ENCODE assay signal across 8 cellular contexts in genomic region chr20:45470939-45471338, GRCh38. TPM values are rescaled to one million over a fixed set of nuclear protein-coding genes. Genes with fewer than 3 reads are reported as not detected.
DNase-seq lines count a peak whose midpoint lies in the region; ATAC-seq and TF ChIP-seq lines count a peak whose summit lies in the region.

No MANE protein-coding gene starts in this region.

- H4K5ac ChIP-seq in H9 (ENCODE audit: insufficient read length, low read depth, low read length) = no peak overlapping the region

- no peaks in the 10 kb centered on the region for H3K79me1 ChIP-seq in H9 (ENCODE audit: insufficient read depth, low read depth, low read length, poor library complexity, severe bottlenecking)

- peaks cover 5 to 17% (median 6%) of the 10 kb centered on the region in 3 experiments for H3K36me3 Mint-ChIP-seq in H9 (ENCODE audit: insufficient read depth in 1 of 3, low read depth in 3 of 3)
- H3K36me3 Mint-ChIP-seq in activated naive CD8-positive, alpha-beta T cell treated with anti-CD3 and anti-CD28 coated beads for 36 hours = no peaks in the 10 kb centered on the region

- DNase-seq in COLO668 (lab: John Stamatoyannopoulos, UW; ENCODE audit: unreplicated experiment) (peak; percentile 47), H9 (no peak), kidney epithelial cell (ENCODE audit: low read depth) (no peak), superior temporal gyrus (ENCODE audit: extremely low spot score) (peak; percentile 46), kidney glomerular epithelial cell (lab: John Stamatoyannopoulos, UW) (no peak)
- DNase-seq in activated naive CD8-positive, alpha-beta T cell treated with anti-CD3 and anti-CD28 coated beads for 36 hours = no peak
- no peak for DNase-seq in stimulated activated CD4-positive, alpha-beta T cell treated with anti-CD3 and anti-CD28 coated beads, Interleukin-12 subunit alpha, Interleukin-12 subunit beta, amount 100 ng/mL, for 4 hours

- H3K9me3 Mint-ChIP-seq in H9 = peaks cover 0 to 2% of the 10 kb centered on the region in 2 experiments; a peak in 1 of 5 replicates
- peaks cover 1% of the 10 kb centered on the region for H3K9me3 Mint-ChIP-seq in activated naive CD8-positive, alpha-beta T cell treated with anti-CD3 and anti-CD28 coated beads for 36 hours

- H3K56ac ChIP-seq in H9 (ENCODE audit: insufficient read length, low read depth, low read length) = no peak overlapping the region

- peaks cover 23% of the 10 kb centered on the region for H3K27me3 Mint-ChIP-seq in H9 (ENCODE audit: low read depth)
- H3K27me3 Mint-ChIP-seq in activated naive CD8-positive, alpha-beta T cell treated with anti-CD3 and anti-CD28 coated beads for 36 hours = peaks cover 41% of the 10 kb centered on the region

- no peak overlapping the region for H3K27ac ChIP-seq in H9 (ENCODE audit: insufficient read length, low read depth, low read length)

- H4K91ac ChIP-seq in H9 (ENCODE audit: insufficient read length, low read depth, low read length) = no peak overlapping the region

- H3T11ph ChIP-seq in H9 (ENCODE audit: low read length) = no peak overlapping the region

- H3K4me2 ChIP-seq in H9 (ENCODE audit: insufficient read depth, insufficient read length, low read length) = peak overlapping the region; percentile 58

- peaks cover 25 to 32% of the 10 kb centered on the region in 2 experiments for H3K4me1 Mint-ChIP-seq in H9
- H3K4me1 Mint-ChIP-seq in activated naive CD8-positive, alpha-beta T cell treated with anti-CD3 and anti-CD28 coated beads for 36 hours = peaks cover 3% of the 10 kb centered on the region

- TF ChIP-seq CTCF in H9 (conservative IDR thresholded peaks at IDR 0.05) (peak; percentile 35; the same call in 2 of the 3 replicates), kidney epithelial cell (IDR thresholded peaks at IDR 0.05; ENCODE audit: insufficient read depth, low read length, poor library complexity, severe bottlenecking) (no peak)

- no peak overlapping the region for H2AK5ac ChIP-seq in H9 (ENCODE audit: insufficient read length, low read length)

- H3K18ac ChIP-seq in H9 (ENCODE audit: insufficient read length, low read depth, low read length) = peak overlapping the region; percentile 62

- peak overlapping the region; percentile 27 for H2BK120ac ChIP-seq in H9 (ENCODE audit: low read depth, low read length, poor library complexity, severe bottlenecking)

- H3K27me3 ChIP-seq in H9 (ENCODE audit: insufficient read depth, low read length) (no peaks in the 10 kb centered on the region), kidney epithelial cell (ENCODE audit: control insufficient read depth, insufficient read depth, low read length) (peaks cover 14% of the 10 kb centered on the region)

- no peaks in the 10 kb centered on the region for H4K20me1 ChIP-seq in H9 (ENCODE audit: control insufficient read depth, insufficient read depth, insufficient read length)

- H3K4me3 ChIP-seq in kidney epithelial cell (ENCODE audit: low read depth, low read length) = peak overlapping the region; percentile 41

- no peak overlapping the region for H3K23ac ChIP-seq in H9 (ENCODE audit: insufficient read length, low read depth, low read length)

- no peak overlapping the region; the same call in 1 of the 2 replicates for H3K4ac ChIP-seq in H9 (ENCODE audit: low read depth, low read length)

- H2BK20ac ChIP-seq in H9 (ENCODE audit: low read depth, low read length, poor library complexity, severe bottlenecking) = no peak overlapping the region

- no peaks in the 10 kb centered on the region for H3K4me1 ChIP-seq in H9 (ENCODE audit: insufficient read depth, low read length)

- H2BK5ac ChIP-seq in H9 (ENCODE audit: insufficient read length, low read length) = no peak overlapping the region

- no peaks in the 10 kb centered on the region for H3K36me3 ChIP-seq in kidney epithelial cell (ENCODE audit: control insufficient read depth, insufficient read depth, low read length)

- no CpG with 5 or more reads among the region's 10 CpGs for WGBS in H9 (ENCODE audit: extremely low coverage, insufficient read length, low lambda C conversion rate)

- no peak overlapping the region for H2AFZ ChIP-seq in H9 (ENCODE audit: low read length)

- H2BK12ac ChIP-seq in H9 (ENCODE audit: insufficient read length, low read depth, low read length) = no peak overlapping the region

- peaks cover 22% of the 10 kb centered on the region for H3K23me2 ChIP-seq in H9 (ENCODE audit: insufficient read length, low read depth, low read length, poor library complexity, severe bottlenecking)

- H4K8ac ChIP-seq in H9 (replicated peaks; ENCODE audit: insufficient read length, low read depth, low read length) = no peak overlapping the region

- H3K9ac ChIP-seq in H9 (ENCODE audit: extremely low read depth, insufficient read length, low read length) = peak overlapping the region; percentile 32

- no peak for ATAC-seq in GM21390 (IDR thresholded peaks at IDR 0.05; ENCODE audit: unreplicated experiment)

- H3K14ac ChIP-seq in H9 (ENCODE audit: insufficient read depth, low read length) = peak overlapping the region; percentile 42; the same call in 1 of the 2 replicates

- peak overlapping the region in 2 of 3 experiments; percentile 29 to 31; a peak in 2 of 7 replicates for H3K27ac Mint-ChIP-seq in H9
- no peak overlapping the region for H3K27ac Mint-ChIP-seq in activated naive CD8-positive, alpha-beta T cell treated with anti-CD3 and anti-CD28 coated beads for 36 hours

- H2BK15ac ChIP-seq in H9 (ENCODE audit: low read depth, low read length) = no peak overlapping the region

- H3K4me3 Mint-ChIP-seq in H9 = peak overlapping the region; percentile 77 to 82
- peak overlapping the region; percentile 38 for H3K4me3 Mint-ChIP-seq in activated naive CD8-positive, alpha-beta T cell treated with anti-CD3 and anti-CD28 coated beads for 36 hours

- no peaks in the 10 kb centered on the region for H3K79me2 ChIP-seq in H9 (ENCODE audit: insufficient read depth, low read length)

- no peaks in the 10 kb centered on the region for H3K9me3 ChIP-seq in H9 (ENCODE audit: control insufficient read depth, low read depth, low read length)

RNA-seq across cellular contexts. Expression of gene WFDC2, which starts 1.4 kb away (rescaled TPM):
- 57.1 and 59.6 TPM in 2 replicates for total RNA-seq in H9 (2021)
- total RNA-seq in activated naive CD8-positive, alpha-beta T cell treated with anti-CD3 and anti-CD28 coated beads for 36 hours = under 1 TPM in 1 of 2 experiments, not detected in 1; 0.98 TPM
- 78.5 and 84.9 TPM in 2 replicates for total RNA-seq in kidney epithelial cell

RNA-seq across cellular contexts. Expression of gene SPINT3, which starts 44.5 kb away (rescaled TPM):
- total RNA-seq in H9 (2021) (not detected in 2 replicates), kidney epithelial cell (not detected in 2 replicates)
- not detected for total RNA-seq in activated naive CD8-positive, alpha-beta T cell treated with anti-CD3 and anti-CD28 coated beads for 36 hours

RNA-seq across cellular contexts. Expression of gene PIGT, which starts 55.0 kb away (rescaled TPM):
- total RNA-seq in H9 (2021) (73.9 and 78.9 TPM in 2 replicates), kidney epithelial cell (69.8 and 92.7 TPM in 2 replicates)
- 10 to 100 TPM; 48.0 to 55.4 TPM for total RNA-seq in activated naive CD8-positive, alpha-beta T cell treated with anti-CD3 and anti-CD28 coated beads for 36 hours

Comparison
In these comparisons a context has a peak if more than half of its experiments do, and no peak if none do; other contexts are left out.
1. DNase-seq: peak in COLO668 (single experiment) and superior temporal gyrus (single experiment); none in H9 (single experiment), activated naive CD8-positive, alpha-beta T cell treated with anti-CD3 and anti-CD28 coated beads for 36 hours (single experiment), kidney epithelial cell (single experiment), stimulated activated CD4-positive, alpha-beta T cell treated with anti-CD3 and anti-CD28 coated beads, Interleukin-12 subunit alpha, Interleukin-12 subunit beta, amount 100 ng/mL, for 4 hours (single experiment) and kidney glomerular epithelial cell (single experiment).
2. RNA of gene WFDC2, which starts 1.4 kb away (total RNA-seq): 78.5 to 84.9 TPM in kidney epithelial cell and 57.1 to 59.6 TPM in H9; 0.98 TPM in activated naive CD8-positive, alpha-beta T cell treated with anti-CD3 and anti-CD28 coated beads for 36 hours; every median in the first group is over 10 times any median in the second.